Comparison of ENCODE assay signal across 10 cellular contexts in genomic region chr9:110015759-110016158, GRCh38.
DNase-seq lines count a peak whose midpoint lies in the region; ATAC-seq and TF ChIP-seq lines count a peak whose summit lies in the region.
"Had no signal": no experiment of that assay in that cellular context is flagged by ENCODE, and none has a peak within 500 bp of the region (broad histone marks: within the 10 kb centered on the region; RNA-seq: fewer than 3 reads in every experiment).

No MANE protein-coding gene starts in this region.

- DNase-seq in stimulated activated CD4-positive, alpha-beta T cell treated with anti-CD3 and anti-CD28 coated beads, Interleukin-2, amount 100 ng/mL, for 4 hours (ENCODE audit: low read depth): peak; percentile 1
- no peak for DNase-seq in stimulated activated CD4-positive, alpha-beta T cell treated with anti-CD3 and anti-CD28 coated beads, Interleukin-4, amount 100 ng/mL, for 1 hour
- DNase-seq in T-helper 2 cell treated with Interferon-gamma antibody and Interleukin-4, amounts not matched to agents 5 μg/mL and 100 μg/mL, for 36 hours (ENCODE audit: low spot score): peak; percentile 28
- DNase-seq in foreskin fibroblast: peak; percentile 59 to 63
- no peak for DNase-seq in Ammon's horn (ENCODE audit: low spot score)
- no peak for DNase-seq in NCI-H345 (lab: John Stamatoyannopoulos, UW)
- DNase-seq: activated T-cell treated with anti-CD3 and anti-CD28 coated beads for 4 hours, natural killer cell had no signal

- no peaks in the 10 kb centered on the region for H3K9me3 Mint-ChIP-seq in T-helper 2 cell treated with Interferon-gamma antibody and Interleukin-4, amounts not matched to agents 5 μg/mL and 100 μg/mL, for 36 hours
- H3K9me3 Mint-ChIP-seq: natural killer cell had no signal

- H3K27ac Mint-ChIP-seq in T-helper 2 cell treated with Interferon-gamma antibody and Interleukin-4, amounts not matched to agents 5 μg/mL and 100 μg/mL, for 36 hours: no peak overlapping the region
- H3K27ac Mint-ChIP-seq: natural killer cell had no signal

- H3K4me3 ChIP-seq in foreskin fibroblast (ENCODE audit: low read depth in 1 of 2, low read length in 2 of 2): no peak overlapping the region

- H3K4me3 Mint-ChIP-seq in T-helper 2 cell treated with Interferon-gamma antibody and Interleukin-4, amounts not matched to agents 5 μg/mL and 100 μg/mL, for 36 hours: no peak overlapping the region
- H3K4me3 Mint-ChIP-seq: natural killer cell had no signal

- TF ChIP-seq CTCF in foreskin fibroblast (IDR thresholded peaks at IDR 0.05; ENCODE audit: low read depth, low read length): no peak

- no peaks in the 10 kb centered on the region for H3K36me3 Mint-ChIP-seq in T-helper 2 cell treated with Interferon-gamma antibody and Interleukin-4, amounts not matched to agents 5 μg/mL and 100 μg/mL, for 36 hours (ENCODE audit: low read depth)
- H3K36me3 Mint-ChIP-seq: natural killer cell had no signal

- H3K4me1 Mint-ChIP-seq in T-helper 2 cell treated with Interferon-gamma antibody and Interleukin-4, amounts not matched to agents 5 μg/mL and 100 μg/mL, for 36 hours (ENCODE audit: low read depth): peaks cover 22% of the 10 kb centered on the region
- H3K4me1 Mint-ChIP-seq: natural killer cell had no signal

- ATAC-seq in HG03196 (IDR thresholded peaks at IDR 0.05; ENCODE audit: unreplicated experiment) (no peak), HG03442 (IDR thresholded peaks at IDR 0.05; ENCODE audit: unreplicated experiment) (no peak)
- ATAC-seq: natural killer cell had no signal

- no peaks in the 10 kb centered on the region for H3K27me3 Mint-ChIP-seq in T-helper 2 cell treated with Interferon-gamma antibody and Interleukin-4, amounts not matched to agents 5 μg/mL and 100 μg/mL, for 36 hours (ENCODE audit: low read depth)

Comparison
In these comparisons a context has a peak if more than half of its experiments do, and no peak if none do; other contexts are left out.
1. DNase-seq: peak in stimulated activated CD4-positive, alpha-beta T cell treated with anti-CD3 and anti-CD28 coated beads, Interleukin-2, amount 100 ng/mL, for 4 hours (single experiment), T-helper 2 cell treated with Interferon-gamma antibody and Interleukin-4, amounts not matched to agents 5 μg/mL and 100 μg/mL, for 36 hours (single experiment) and foreskin fibroblast (2 of 2); none in stimulated activated CD4-positive, alpha-beta T cell treated with anti-CD3 and anti-CD28 coated beads, Interleukin-4, amount 100 ng/mL, for 1 hour (single experiment), Ammon's horn (single experiment) and NCI-H345 (single experiment).